ENCODE assay signal across 8 cellular contexts in the genomic region with DNA sequence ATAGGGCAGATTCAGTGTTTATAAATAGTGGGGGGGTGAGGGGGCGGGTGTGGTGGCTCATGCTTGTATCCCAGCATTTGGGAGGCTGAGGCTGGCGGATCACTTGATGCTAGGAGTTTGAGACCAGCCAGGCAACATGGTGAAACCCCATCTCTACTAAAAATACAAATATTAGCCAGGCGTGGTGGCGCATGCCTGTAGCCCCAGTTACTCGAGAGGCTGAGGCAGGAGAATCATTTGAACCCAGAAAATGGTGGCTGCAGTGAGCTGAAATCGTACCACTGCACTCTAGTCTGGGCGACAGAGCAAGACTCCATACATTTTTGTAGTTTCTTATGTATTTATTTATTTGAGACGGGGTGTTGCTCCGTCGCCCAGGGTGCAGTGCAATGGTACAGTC.
"Had no signal": no experiment of that assay in that cellular context is flagged by ENCODE, and none has a peak within 500 bp of the region (broad histone marks: within the 10 kb centered on the region; RNA-seq: fewer than 3 reads in every experiment).

No MANE protein-coding gene starts in this region.

- H3K27ac Mint-ChIP-seq: GM23338, H9 had no signal

- H3K4me2 ChIP-seq: GM23338 had no signal

- ATAC-seq: GM23338, K562 had no signal

- FAIRE-seq: H1, H54, HTR-8/SVneo, K562 had no signal

- DNase-seq: H9, HCEC 1CT, IMR-90 had no signal

- H3K4me3 Mint-ChIP-seq: GM23338, H9 had no signal

- H2AFZ ChIP-seq: GM23338 had no signal

- H3K9me3 Mint-ChIP-seq: GM23338, H9 had no signal

- H3K4me3 ChIP-seq: GM23338, K562 had no signal
